ENCODE assay signal across 6 cellular contexts in the genomic region with DNA sequence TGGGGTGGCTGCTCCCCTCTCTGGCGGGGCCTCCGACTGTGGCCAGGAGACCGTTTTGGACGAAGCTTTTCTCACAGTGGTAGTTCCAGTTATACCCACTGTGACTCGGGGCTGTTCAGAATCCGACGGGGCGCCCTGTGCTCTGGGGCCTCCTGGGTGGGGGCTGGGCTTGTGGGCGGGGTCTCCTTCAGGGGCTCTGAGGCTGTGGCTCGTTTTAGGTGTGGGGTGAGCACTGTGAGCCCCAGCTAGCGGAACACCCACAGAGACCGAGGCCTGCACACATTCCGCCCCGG.
A peak's percentile ranks its signal among the peaks of the same experiment; 100 is the strongest.
DNase-seq lines count a peak whose midpoint lies in the region; ATAC-seq and TF ChIP-seq lines count a peak whose summit lies in the region.
"Not testable (repeated sequence)": the region's sequence is repeated elsewhere in the genome, so short reads cannot be mapped to it uniquely, and the experiment has no call there.

No MANE protein-coding gene starts in this region.

- H3K27me3 Mint-ChIP-seq in activated B cell treated with CpG ODN at 0.5 μM for 24 hours; memory B cell; stimulated activated memory B cell treated with anti-CD40 and anti-IgM and Interleukin-4, amounts not matched to agents 10 μg/mL and 1 μg/mL and 100 μg/mL, for 72 hours: not testable (repeated sequence)

- H3K27me3 ChIP-seq in right cardiac atrium (ENCODE audit: control insufficient read depth, insufficient read depth); osteoblast (ENCODE audit: insufficient read depth, low read length): not testable (repeated sequence)

- not testable (repeated sequence) for ATAC-seq in activated B cell treated with CpG ODN at 0.5 μM for 24 hours (ENCODE audit: low read depth); right cardiac atrium; stimulated activated memory B cell treated with anti-CD40 and anti-IgM and Interleukin-4, amounts not matched to agents 10 μg/mL and 1 μg/mL and 100 μg/mL, for 72 hours
- peak; percentile 27 for ATAC-seq in memory B cell (ENCODE audit: low read depth)

- peak overlapping the region; percentile 78 for H3K4me3 Mint-ChIP-seq in activated B cell treated with CpG ODN at 0.5 μM for 24 hours
- H3K4me3 Mint-ChIP-seq in memory B cell = peak overlapping the region; percentile 68
- peak overlapping the region; percentile 75 for H3K4me3 Mint-ChIP-seq in stimulated activated memory B cell treated with anti-CD40 and anti-IgM and Interleukin-4, amounts not matched to agents 10 μg/mL and 1 μg/mL and 100 μg/mL, for 72 hours

- POLR2A ChIA-PET in activated B cell treated with CpG ODN at 0.5 μM for 24 hours (lab: Charles Lee) = interaction anchor here (0.7 to 1.6 kb wide), 2 partner anchors 47 to 48 kb away, joined by 3 to 6 read pairs; no protein-coding TSS in a partner anchor

- not testable (repeated sequence) for H3K4me1 ChIP-seq in right cardiac atrium (ENCODE audit: control insufficient read depth, insufficient read depth, low read length); osteoblast (ENCODE audit: insufficient read depth, low read length)

- H3K4me3 ChIP-seq in GM08714 (ENCODE audit: low read length) = peak overlapping the region; percentile 52; the same call in 1 of the 2 replicates
- H3K4me3 ChIP-seq in right cardiac atrium (ENCODE audit: low read length); osteoblast (ENCODE audit: insufficient read depth, low read length): not testable (repeated sequence)

- not testable (repeated sequence) for H3K79me2 ChIP-seq in osteoblast (ENCODE audit: insufficient read depth, low read length)

- H3K27ac ChIP-seq in right cardiac atrium (ENCODE audit: low read length); osteoblast (ENCODE audit: low read depth, low read length): not testable (repeated sequence)

- H3K36me3 ChIP-seq in osteoblast (ENCODE audit: insufficient read depth, low read length) = not testable (repeated sequence)

- 71% methylated on average over 14 of the region's 14 CpGs for WGBS in right cardiac atrium

- H3K4me1 Mint-ChIP-seq in activated B cell treated with CpG ODN at 0.5 μM for 24 hours = peaks cover 36% of the 10 kb centered on the region
- H3K4me1 Mint-ChIP-seq in memory B cell; stimulated activated memory B cell treated with anti-CD40 and anti-IgM and Interleukin-4, amounts not matched to agents 10 μg/mL and 1 μg/mL and 100 μg/mL, for 72 hours: not testable (repeated sequence)

- H3K27ac Mint-ChIP-seq in activated B cell treated with CpG ODN at 0.5 μM for 24 hours; memory B cell; stimulated activated memory B cell treated with anti-CD40 and anti-IgM and Interleukin-4, amounts not matched to agents 10 μg/mL and 1 μg/mL and 100 μg/mL, for 72 hours: not testable (repeated sequence)

- not testable (repeated sequence) for H3K4me2 ChIP-seq in osteoblast (ENCODE audit: insufficient read depth, low read length)

- not testable (repeated sequence) for DNase-seq in activated B cell treated with CpG ODN at 0.5 μM for 24 hours; memory B cell (ENCODE audit: low spot score in 2 of 2)
- peak in 2 of 3 donors; percentile 20 to 23 for DNase-seq in right cardiac atrium
- peak; percentile 58 for DNase-seq in osteoblast (ENCODE audit: insufficient read length, low spot score, missing footprints)

- H3K36me3 Mint-ChIP-seq in activated B cell treated with CpG ODN at 0.5 μM for 24 hours (ENCODE audit: low read depth); memory B cell; stimulated activated memory B cell treated with anti-CD40 and anti-IgM and Interleukin-4, amounts not matched to agents 10 μg/mL and 1 μg/mL and 100 μg/mL, for 72 hours: not testable (repeated sequence)

- intact Hi-C loops in activated B cell treated with CpG ODN at 0.5 μM for 24 hours (cut with micrococcal nuclease); right cardiac atrium (cut with DNase I): not testable (repeated sequence)

- not testable (repeated sequence) for TF ChIP-seq CTCF in activated B cell treated with CpG ODN at 0.5 μM for 24 hours (IDR thresholded peaks at IDR 0.05); osteoblast (IDR thresholded peaks at IDR 0.05; ENCODE audit: extremely low read depth, low read depth, low read length)

- not testable (repeated sequence) for H3K9me3 Mint-ChIP-seq in activated B cell treated with CpG ODN at 0.5 μM for 24 hours; memory B cell; stimulated activated memory B cell treated with anti-CD40 and anti-IgM and Interleukin-4, amounts not matched to agents 10 μg/mL and 1 μg/mL and 100 μg/mL, for 72 hours

- H2AFZ ChIP-seq in osteoblast (ENCODE audit: low read length) = not testable (repeated sequence)

- not testable (repeated sequence) for H4K20me1 ChIP-seq in osteoblast (ENCODE audit: insufficient read depth, low read length)

- H3K9me3 ChIP-seq in right cardiac atrium (ENCODE audit: control insufficient read depth, low read length); osteoblast (ENCODE audit: low read depth, low read length): not testable (repeated sequence)

- CTCF ChIA-PET in activated B cell treated with CpG ODN at 0.5 μM for 24 hours (lab: Charles Lee) = not testable (repeated sequence)
